ENCODE assay signal across 16 cellular contexts in the genomic region with DNA sequence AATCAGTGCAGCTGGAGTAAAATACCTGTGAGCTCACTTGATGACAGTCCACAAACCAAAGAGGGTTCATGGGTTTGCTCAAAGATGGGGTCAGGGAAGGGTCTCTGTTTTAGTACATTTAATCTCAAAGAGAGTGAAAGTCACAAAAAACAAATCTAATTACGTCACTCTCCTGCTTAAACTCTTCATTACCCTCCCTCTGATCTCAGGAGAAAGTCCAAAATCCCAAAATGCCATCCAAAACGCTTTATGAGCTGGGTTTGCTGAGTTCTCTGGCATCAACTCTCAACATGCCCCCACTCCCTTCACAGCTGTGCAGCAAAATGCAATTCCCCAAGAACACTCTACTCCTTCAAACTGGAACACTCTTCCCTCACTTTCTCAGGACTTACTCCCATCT. TPM values are rescaled to one million over a fixed set of nuclear protein-coding genes. Genes with fewer than 3 reads are reported as not detected.
DNase-seq lines count a peak whose midpoint lies in the region; ATAC-seq and TF ChIP-seq lines count a peak whose summit lies in the region.
"Had no signal": no experiment of that assay in that cellular context is flagged by ENCODE, and none has a peak within 500 bp of the region (broad histone marks: within the 10 kb centered on the region; RNA-seq: fewer than 3 reads in every experiment).

No MANE protein-coding gene starts in this region.

- H2BK12ac ChIP-seq in trophoblast cell (ENCODE audit: low read length), result no peak overlapping the region

- H3K4me3 Mint-ChIP-seq in chondrocyte (ENCODE audit: unreplicated experiment), result no peak overlapping the region
- no peak overlapping the region for H3K4me3 Mint-ChIP-seq in CD8-positive, alpha-beta T cell
- no peak overlapping the region for H3K4me3 Mint-ChIP-seq in T-helper 2 cell treated with Interferon-gamma antibody and Interleukin-4, amounts not matched to agents 5 μg/mL and 100 μg/mL, for 36 hours
- H3K4me3 Mint-ChIP-seq: CD4-positive, alpha-beta T cell; H9 had no signal

- H3K27ac ChIP-seq in HEK293 (ENCODE audit: extremely low read depth, low read depth, low read length) (no peak overlapping the region), mesendoderm (ENCODE audit: low read depth, low read length) (no peak overlapping the region), trophoblast cell (ENCODE audit: low read depth, low read length) (no peak overlapping the region)
- H3K27ac ChIP-seq in CD8-positive, alpha-beta T cell (ENCODE audit: low read depth, low read length), result no peak overlapping the region
- H3K27ac ChIP-seq: BLaER1 treated with 17β-estradiol and CSF1 and Interleukin-3, amounts not matched to agents 10 nM and 100 nM; GM23248 had no signal

- H3K4me2 ChIP-seq in mesendoderm (ENCODE audit: low read length) (no peak overlapping the region), trophoblast cell (ENCODE audit: low read length) (no peak overlapping the region)
- H3K4me2 ChIP-seq: BLaER1 treated with 17β-estradiol and CSF1 and Interleukin-3, amounts not matched to agents 10 nM and 100 nM had no signal

- no peaks in the 10 kb centered on the region for H3K4me1 ChIP-seq in HEK293 (ENCODE audit: control insufficient read depth, insufficient read depth, low read length)
- H3K4me1 ChIP-seq in mesendoderm (ENCODE audit: control insufficient read depth, low read depth, low read length), result no peaks in the 10 kb centered on the region
- H3K4me1 ChIP-seq in trophoblast cell (ENCODE audit: control insufficient read depth in 1 of 2, insufficient read depth in 2 of 2, low read length in 2 of 2), result no peaks in the 10 kb centered on the region
- H3K4me1 ChIP-seq in CD8-positive, alpha-beta T cell (ENCODE audit: insufficient read depth, low read length), result no peaks in the 10 kb centered on the region
- H3K4me1 ChIP-seq: BLaER1 treated with 17β-estradiol and CSF1 and Interleukin-3, amounts not matched to agents 10 nM and 100 nM had no signal

- TF ChIP-seq CTCF in HEK293 (tag by site-specific recombination; IDR thresholded peaks at IDR 0.05), result no peak
- no peak for TF ChIP-seq CTCF in chondrocyte (IDR thresholded peaks at IDR 0.05)
- TF ChIP-seq CTCF in CD8-positive, alpha-beta T cell (IDR thresholded peaks at IDR 0.05), result no peak

- H3K9ac ChIP-seq in mesendoderm (ENCODE audit: low read length), result no peak overlapping the region
- no peak overlapping the region for H3K9ac ChIP-seq in trophoblast cell (ENCODE audit: low read length)
- H3K9ac ChIP-seq: BLaER1 treated with 17β-estradiol and CSF1 and Interleukin-3, amounts not matched to agents 10 nM and 100 nM; GM23248 had no signal

- no peak overlapping the region for H3K56ac ChIP-seq in mesendoderm (ENCODE audit: low read length)

- H2BK120ac ChIP-seq in mesendoderm (ENCODE audit: low read depth, low read length), result no peak overlapping the region
- H2BK120ac ChIP-seq in trophoblast cell (ENCODE audit: insufficient read depth, low read length, poor library complexity), result no peak overlapping the region

- H2BK5ac ChIP-seq in mesendoderm (ENCODE audit: low read length), result no peak overlapping the region
- H2BK5ac ChIP-seq in trophoblast cell (ENCODE audit: low read depth, low read length, poor library complexity), result no peak overlapping the region

- H3K23ac ChIP-seq in mesendoderm (ENCODE audit: low read length), result no peak overlapping the region
- H3K23ac ChIP-seq in trophoblast cell (ENCODE audit: low read length), result no peak overlapping the region

- DNase-seq in chondrocyte (ENCODE audit: low spot score), result no peak
- peak; percentile 13 for DNase-seq in mesendoderm
- peak in 1 of 2 donors; percentile 38 for DNase-seq in trophoblast cell
- no peak for DNase-seq in CD8-positive, alpha-beta T cell
- no peak for DNase-seq in stimulated activated CD4-positive, alpha-beta T cell treated with anti-CD3 and anti-CD28 coated beads, Interleukin-4, amount 100 ng/mL, for 1 hour
- DNase-seq in T-helper 2 cell treated with Interferon-gamma antibody and Interleukin-4, amounts not matched to agents 5 μg/mL and 100 μg/mL, for 36 hours (ENCODE audit: low spot score), result no peak
- DNase-seq: ACHN; CD4-positive, alpha-beta T cell; DMS79; GM23248; H9 had no signal

- H3K4me3 ChIP-seq in HEK293 (ENCODE audit: low read depth, low read length), result no peak overlapping the region
- no peak overlapping the region for H3K4me3 ChIP-seq in mesendoderm (ENCODE audit: low read length)
- no peak overlapping the region for H3K4me3 ChIP-seq in trophoblast cell (ENCODE audit: low read depth, low read length)
- H3K4me3 ChIP-seq in CD8-positive, alpha-beta T cell (ENCODE audit: low read depth, low read length), result no peak overlapping the region
- H3K4me3 ChIP-seq: BLaER1 treated with 17β-estradiol and CSF1 and Interleukin-3, amounts not matched to agents 10 nM and 100 nM; GM12878; GM23248 had no signal

- no peaks in the 10 kb centered on the region for H3K36me3 Mint-ChIP-seq in chondrocyte (ENCODE audit: low read depth)
- no peaks in the 10 kb centered on the region for H3K36me3 Mint-ChIP-seq in CD8-positive, alpha-beta T cell
- H3K36me3 Mint-ChIP-seq in T-helper 2 cell treated with Interferon-gamma antibody and Interleukin-4, amounts not matched to agents 5 μg/mL and 100 μg/mL, for 36 hours (ENCODE audit: low read depth), result no peaks in the 10 kb centered on the region

- H3K27me3 ChIP-seq in mesendoderm (ENCODE audit: insufficient read depth, low read length, poor library complexity), result no peaks in the 10 kb centered on the region
- no peaks in the 10 kb centered on the region for H3K27me3 ChIP-seq in trophoblast cell (ENCODE audit: insufficient read depth, low read length)
- peaks cover 3% of the 10 kb centered on the region for H3K27me3 ChIP-seq in CD8-positive, alpha-beta T cell (ENCODE audit: insufficient read depth, low read length)
- H3K27me3 ChIP-seq: BLaER1 treated with 17β-estradiol and CSF1 and Interleukin-3, amounts not matched to agents 10 nM and 100 nM had no signal

- H3K79me1 ChIP-seq in mesendoderm (ENCODE audit: low read length) (no peaks in the 10 kb centered on the region), trophoblast cell (ENCODE audit: low read length) (no peaks in the 10 kb centered on the region)

- no peak overlapping the region for H4K8ac ChIP-seq in mesendoderm (ENCODE audit: low read depth, low read length)
- peak overlapping the region; percentile 10 for H4K8ac ChIP-seq in trophoblast cell (ENCODE audit: low read depth, low read length)

- H2BK15ac ChIP-seq in mesendoderm (replicated peaks; ENCODE audit: low read depth), result no peak overlapping the region

- no peak overlapping the region for H3K18ac ChIP-seq in mesendoderm (ENCODE audit: low read length)
- H3K18ac ChIP-seq in trophoblast cell (ENCODE audit: low read length), result no peak overlapping the region

- intact Hi-C loops in CD8-positive, alpha-beta T cell (cut with DNase I, micrococcal nuclease), result no loop called here

- no peak overlapping the region for H4K91ac ChIP-seq in trophoblast cell (ENCODE audit: low read depth, low read length)

- no peak overlapping the region for H2AFZ ChIP-seq in trophoblast cell (ENCODE audit: insufficient read depth, low read length, poor library complexity)
- H2AFZ ChIP-seq: GM23248 had no signal

- no peak overlapping the region for H4K5ac ChIP-seq in mesendoderm (ENCODE audit: low read length)

- H3K36me3 ChIP-seq in HEK293 (ENCODE audit: control insufficient read depth in 2 of 2, insufficient read depth in 1 of 2, low read length in 2 of 2) (no peaks in the 10 kb centered on the region), mesendoderm (ENCODE audit: control insufficient read depth, insufficient read depth, low read length) (no peaks in the 10 kb centered on the region), trophoblast cell (ENCODE audit: control insufficient read depth in 1 of 2, insufficient read depth in 2 of 2, low read length in 2 of 2) (no peaks in the 10 kb centered on the region)
- H3K36me3 ChIP-seq in CD8-positive, alpha-beta T cell (ENCODE audit: insufficient read depth, low read length), result no peaks in the 10 kb centered on the region
- H3K36me3 ChIP-seq: BLaER1 treated with 17β-estradiol and CSF1 and Interleukin-3, amounts not matched to agents 10 nM and 100 nM had no signal

- no peaks in the 10 kb centered on the region for H3K27me3 Mint-ChIP-seq in chondrocyte (ENCODE audit: low read depth)
- peaks cover 13% of the 10 kb centered on the region for H3K27me3 Mint-ChIP-seq in CD8-positive, alpha-beta T cell (ENCODE audit: low read depth)
- no peaks in the 10 kb centered on the region for H3K27me3 Mint-ChIP-seq in T-helper 2 cell treated with Interferon-gamma antibody and Interleukin-4, amounts not matched to agents 5 μg/mL and 100 μg/mL, for 36 hours (ENCODE audit: low read depth)

- H3K9me3 ChIP-seq in HEK293 (ENCODE audit: control insufficient read depth, insufficient read depth, low read depth, low read length) (no peaks in the 10 kb centered on the region), trophoblast cell (ENCODE audit: insufficient read depth, low read depth, low read length) (no peaks in the 10 kb centered on the region)
- no peaks in the 10 kb centered on the region for H3K9me3 ChIP-seq in CD8-positive, alpha-beta T cell (ENCODE audit: low read length)

- H3K4me1 Mint-ChIP-seq in chondrocyte (ENCODE audit: low read depth), result peaks cover 29% of the 10 kb centered on the region
- H3K4me1 Mint-ChIP-seq in CD8-positive, alpha-beta T cell (ENCODE audit: low read depth), result no peaks in the 10 kb centered on the region
- no peaks in the 10 kb centered on the region for H3K4me1 Mint-ChIP-seq in T-helper 2 cell treated with Interferon-gamma antibody and Interleukin-4, amounts not matched to agents 5 μg/mL and 100 μg/mL, for 36 hours (ENCODE audit: low read depth)

- H3K9me3 Mint-ChIP-seq in chondrocyte (ENCODE audit: low read depth), result peaks cover 1% of the 10 kb centered on the region
- peaks cover 5% of the 10 kb centered on the region for H3K9me3 Mint-ChIP-seq in CD8-positive, alpha-beta T cell
- no peaks in the 10 kb centered on the region for H3K9me3 Mint-ChIP-seq in T-helper 2 cell treated with Interferon-gamma antibody and Interleukin-4, amounts not matched to agents 5 μg/mL and 100 μg/mL, for 36 hours
- H3K9me3 Mint-ChIP-seq: CD4-positive, alpha-beta T cell; H9 had no signal

- H2AK5ac ChIP-seq in mesendoderm (ENCODE audit: low read length) (no peak overlapping the region), trophoblast cell (ENCODE audit: low read length) (no peak overlapping the region)

- POLR2A ChIA-PET in HEK293 (lab: Yijun Ruan, JAX), result no interaction called here
- POLR2A ChIA-PET in CD8-positive, alpha-beta T cell (lab: Charles Lee), result no interaction called here

- no CpG with 5 or more reads among the region's 2 CpGs for WGBS in mesendoderm (ENCODE audit: extremely low coverage, insufficient coverage, low lambda C conversion rate)
- WGBS in trophoblast cell (ENCODE audit: extremely low coverage, insufficient coverage, insufficient read length), result no CpG with 5 or more reads among the region's 2 CpGs

- no peak overlapping the region for H3K14ac ChIP-seq in trophoblast cell (ENCODE audit: low read length)

- ATAC-seq in CD8-positive, alpha-beta T cell, result no peak
- ATAC-seq in HG03520 (IDR thresholded peaks at IDR 0.05; ENCODE audit: unreplicated experiment), result no peak
- ATAC-seq: GM12878 had no signal

- H3K4ac ChIP-seq in mesendoderm (ENCODE audit: low read depth, low read length) (no peak overlapping the region), trophoblast cell (ENCODE audit: low read depth, low read length) (no peak overlapping the region)

- CTCF ChIA-PET in HEK293 (lab: Yijun Ruan, JAX), result no interaction called here
- CTCF ChIA-PET in CD8-positive, alpha-beta T cell (lab: Charles Lee), result no interaction called here

- peak overlapping the region; percentile 42 for H3K27ac Mint-ChIP-seq in chondrocyte (ENCODE audit: unreplicated experiment)
- no peak overlapping the region for H3K27ac Mint-ChIP-seq in CD8-positive, alpha-beta T cell
- no peak overlapping the region for H3K27ac Mint-ChIP-seq in T-helper 2 cell treated with Interferon-gamma antibody and Interleukin-4, amounts not matched to agents 5 μg/mL and 100 μg/mL, for 36 hours
- H3K27ac Mint-ChIP-seq: CD4-positive, alpha-beta T cell; H9 had no signal

- no peak overlapping the region for H4K12ac ChIP-seq in trophoblast cell (ENCODE audit: low read depth, low read length)

- no peaks in the 10 kb centered on the region for H3K79me2 ChIP-seq in mesendoderm (ENCODE audit: control insufficient read depth, insufficient read depth, low read length)
- H3K79me2 ChIP-seq in trophoblast cell (ENCODE audit: control insufficient read depth, insufficient read depth, low read length, poor library complexity), result no peaks in the 10 kb centered on the region

RNA-seq across cellular contexts. Expression of a gene that starts 40.4 kb away (rescaled TPM):
- 13.8 to 31.0 TPM (median 14.3 TPM) in 3 replicates for total RNA-seq in chondrocyte
- 0.53 TPM for polyA plus RNA-seq in mesendoderm (2013, experiment 1 of 2)
- 0.64 TPM for polyA plus RNA-seq in mesendoderm (2013, experiment 2 of 2)
- polyA plus RNA-seq in trophoblast cell (2013), result 0.79 and 1.1 TPM in 2 replicates
- not detected for total RNA-seq in CD8-positive, alpha-beta T cell
- total RNA-seq: CD4-positive, alpha-beta T cell; G401; GM12878; GM23248 had no signal
- polyA plus RNA-seq: GM23248 had no signal

Comparison
In these comparisons a context has a peak if more than half of its experiments do, and no peak if none do; other contexts are left out.
1. RNA of a gene that starts 40.4 kb away (total RNA-seq): 13.8 to 31.0 TPM in chondrocyte; not detected in CD8-positive, alpha-beta T cell; every median in the first group is over 10 times any median in the second.